In genomic region chr18:8546677-8547076, GRCh38 we compare ENCODE assay signal across 25 cellular contexts.
A peak's percentile ranks its signal among the peaks of the same experiment; 100 is the strongest.
DNase-seq lines count a peak whose midpoint lies in the region; ATAC-seq, FAIRE-seq and TF ChIP-seq lines count a peak whose summit lies in the region.
"Had no signal": no experiment of that assay in that cellular context is flagged by ENCODE, and none has a peak within 500 bp of the region (broad histone marks: within the 10 kb centered on the region; RNA-seq: fewer than 3 reads in every experiment).

No MANE protein-coding gene starts in this region.

- no peak overlapping the region for H2BK20ac ChIP-seq in H1 (ENCODE audit: low read length)

- ATAC-seq in GM23338 (no peak), mucosa of descending colon (no peak)
- ATAC-seq: A549; CD8-positive, alpha-beta T cell; GM12878 had no signal

- no peak for TF ChIP-seq RAD21 in H1 (IDR thresholded peaks at IDR 0.05 in 1 of 2, conservative IDR thresholded peaks at IDR 0.05 in 1 of 2; ENCODE audit: low read depth in 2 of 2, low read length in 2 of 2)

- H3K9me3 Mint-ChIP-seq in GM23338, result no peaks in the 10 kb centered on the region; the same call in 1 of the 3 replicates
- H3K9me3 Mint-ChIP-seq in astrocyte (ENCODE audit: unreplicated experiment), result no peaks in the 10 kb centered on the region
- H3K9me3 Mint-ChIP-seq in nephron progenitor cell, result no peaks in the 10 kb centered on the region
- H3K9me3 Mint-ChIP-seq: CD4-positive, alpha-beta T cell; CD8-positive, alpha-beta T cell had no signal

- H3K14ac ChIP-seq in H1 (ENCODE audit: insufficient read length), result no peak overlapping the region

- H3K27me3 Mint-ChIP-seq in GM23338 (ENCODE audit: insufficient read depth, low read depth, poor library complexity) (peaks cover 2% of the 10 kb centered on the region), astrocyte (ENCODE audit: low read depth, unreplicated experiment) (peaks cover 13% of the 10 kb centered on the region), nephron progenitor cell (ENCODE audit: low read depth, poor library complexity) (peaks cover 11% of the 10 kb centered on the region)

- H3K18ac ChIP-seq in H1 (ENCODE audit: extremely low read depth, low read length), result no peak overlapping the region

- no peak for TF ChIP-seq POLR2A in H1 (IDR thresholded peaks at IDR 0.05; ENCODE audit: control extremely low read depth in 1 of 2, low read depth in 2 of 2, low read length in 2 of 2)

- H3K4me1 ChIP-seq in GM23338 (ENCODE audit: insufficient read depth), result no peaks in the 10 kb centered on the region; the same call in 1 of the 2 replicates
- peaks cover 10% of the 10 kb centered on the region for H3K4me1 ChIP-seq in astrocyte (ENCODE audit: insufficient read depth, low read length)
- H3K4me1 ChIP-seq in H1 (replicated peaks in 1 of 4; ENCODE audit: control insufficient read depth in 3 of 4, insufficient read depth in 4 of 4, low read length in 3 of 4), result peaks cover 0 to 2% (median 0%) of the 10 kb centered on the region in 4 experiments; a peak in 1 of 7 replicates
- no peaks in the 10 kb centered on the region for H3K4me1 ChIP-seq in mucosa of descending colon (ENCODE audit: low read depth)
- H3K4me1 ChIP-seq: A549; BLaER1 treated with 17β-estradiol and CSF1 and Interleukin-3, amounts not matched to agents 10 nM and 100 nM; Caco-2 had no signal

- H3K9me3 ChIP-seq in astrocyte (ENCODE audit: insufficient read depth, low read depth, low read length) (no peaks in the 10 kb centered on the region), H1 (ENCODE audit: insufficient read depth in 2 of 2, low read depth in 1 of 2, low read length in 1 of 2) (no peaks in the 10 kb centered on the region), mucosa of descending colon (no peaks in the 10 kb centered on the region)
- H3K9me3 ChIP-seq: A549; BLaER1 treated with 17β-estradiol and CSF1 and Interleukin-3, amounts not matched to agents 10 nM and 100 nM; Caco-2 had no signal

- H3K4me3 Mint-ChIP-seq in GM23338 (no peak overlapping the region), astrocyte (ENCODE audit: unreplicated experiment) (no peak overlapping the region), nephron progenitor cell (no peak overlapping the region)
- H3K4me3 Mint-ChIP-seq: B cell; CD4-positive, alpha-beta T cell; CD8-positive, alpha-beta T cell had no signal

- H3K27ac ChIP-seq in GM23338 (ENCODE audit: low read depth), result no peak overlapping the region
- no peak overlapping the region for H3K27ac ChIP-seq in astrocyte (ENCODE audit: low read depth, low read length)
- H3K27ac ChIP-seq in H1 (ENCODE audit: low read depth, low read length), result no peak overlapping the region
- H3K27ac ChIP-seq: 22Rv1; A549; BLaER1 treated with 17β-estradiol and CSF1 and Interleukin-3, amounts not matched to agents 10 nM and 100 nM; C4-2B had no signal

- no peak for TF ChIP-seq EP300 in H1 (IDR thresholded peaks at IDR 0.05; ENCODE audit: borderline replicate concordance in 1 of 2, low read depth in 2 of 2, low read length in 2 of 2)

- H2AK5ac ChIP-seq in H1 (ENCODE audit: low read depth, low read length), result no peak overlapping the region

- H3K56ac ChIP-seq in H1 (replicated peaks; ENCODE audit: insufficient read length, low read depth, low read length), result no peak overlapping the region

- TF ChIP-seq CTCF in GM23338 (conservative IDR thresholded peaks at IDR 0.05; ENCODE audit: low read depth in 2 of 2) (no peak), astrocyte (IDR thresholded peaks at IDR 0.05; ENCODE audit: insufficient read depth, low read depth, low read length) (no peak), H1 (IDR thresholded peaks at IDR 0.05; ENCODE audit: control extremely low read depth in 1 of 3, insufficient read depth in 1 of 3, low read depth in 1 of 3, low read length in 3 of 3) (no peak), nephron progenitor cell (IDR thresholded peaks at IDR 0.05) (no peak), mucosa of descending colon (IDR thresholded peaks at IDR 0.05) (no peak)

- H3K9ac ChIP-seq in astrocyte (ENCODE audit: low read length) (no peak overlapping the region), H1 (replicated peaks in 1 of 4; ENCODE audit: extremely low read depth in 1 of 4, low read depth in 3 of 4, low read length in 3 of 4) (no peak overlapping the region)
- H3K9ac ChIP-seq: BLaER1 treated with 17β-estradiol and CSF1 and Interleukin-3, amounts not matched to agents 10 nM and 100 nM had no signal

- peak overlapping the region; percentile 3; the same call in 1 of the 2 replicates for H4K8ac ChIP-seq in H1 (ENCODE audit: extremely low read depth, insufficient read depth, low read length)

- no peak overlapping the region for H3K23ac ChIP-seq in H1 (ENCODE audit: insufficient read length)

- POLR2A ChIA-PET in H1 (lab: Charles Lee; ENCODE audit: partially characterized antibody), result interaction anchor here (1.1 kb wide), 1 partner anchor 9 kb away, joined by 3 read pairs; no protein-coding TSS in a partner anchor

- CTCF ChIA-PET in H1 (lab: Charles Lee; ENCODE audit: partially characterized antibody), result interaction anchor here (1.4 kb wide), 1 partner anchor 66 kb away, joined by 3 read pairs; no protein-coding TSS in a partner anchor

- peaks cover 6% of the 10 kb centered on the region; the same call in 1 of the 2 replicates for H3K9me2 ChIP-seq in GM23338 (ENCODE audit: insufficient read depth)

- DNase-seq in GM23338 (ENCODE audit: low spot score), result no peak
- DNase-seq in astrocyte (ENCODE audit: low read depth), result no peak
- no peak for DNase-seq in H1 (ENCODE audit: low read depth in 1 of 2, low spot score in 2 of 2)
- no peak for DNase-seq in nephron progenitor cell
- DNase-seq in activated CD4-positive, CD25-positive, alpha-beta regulatory T cell (lab: John Stamatoyannopoulos, UW), result no peak
- no peak for DNase-seq in mucosa of descending colon
- no peak for DNase-seq in HuH-7.5 (ENCODE audit: low spot score)
- DNase-seq in stimulated activated naive CD4-positive, alpha-beta T cell (lab: John Stamatoyannopoulos, UW), result no peak
- DNase-seq: AML-193; Caco-2; Calu3; CD4-positive, alpha-beta T cell; CD8-positive, alpha-beta T cell; DMS79 treated with DMSO at 0.1 percent for 48 hours; GF-D8 had no signal

- H3K36me3 Mint-ChIP-seq in GM23338 (ENCODE audit: low read depth), result no peaks in the 10 kb centered on the region
- H3K36me3 Mint-ChIP-seq in astrocyte (ENCODE audit: low read depth, unreplicated experiment), result no peaks in the 10 kb centered on the region
- H3K36me3 Mint-ChIP-seq in nephron progenitor cell (ENCODE audit: low read depth), result no peaks in the 10 kb centered on the region
- H3K36me3 Mint-ChIP-seq: CD8-positive, alpha-beta T cell had no signal

- H3K4me1 Mint-ChIP-seq in GM23338 (peaks cover 14% of the 10 kb centered on the region), astrocyte (ENCODE audit: low read depth, unreplicated experiment) (peaks cover 18% of the 10 kb centered on the region), nephron progenitor cell (no peaks in the 10 kb centered on the region)
- H3K4me1 Mint-ChIP-seq: B cell had no signal

- H3K4me3 ChIP-seq in GM23338 (no peak overlapping the region), astrocyte (ENCODE audit: insufficient read depth, low read depth, low read length) (no peak overlapping the region), H1 (ENCODE audit: extremely low read depth in 1 of 4, insufficient read depth in 2 of 4, low read depth in 3 of 4, low read length in 4 of 4) (no peak overlapping the region), mucosa of descending colon (no peak overlapping the region)
- H3K4me3 ChIP-seq: A549; BLaER1 treated with 17β-estradiol and CSF1 and Interleukin-3, amounts not matched to agents 10 nM and 100 nM; GM12878 had no signal

- FAIRE-seq in astrocyte (lab: Jason Lieb, UNC) (no peak), H1 (lab: Jason Lieb, UNC) (peak; percentile 13)
- FAIRE-seq: A549, D721Med, G401.6, GM12878, GM12892, GM18507 had no signal

- H3K27me3 ChIP-seq in GM23338 (ENCODE audit: insufficient read depth), result no peaks in the 10 kb centered on the region
- peaks cover 23% of the 10 kb centered on the region for H3K27me3 ChIP-seq in astrocyte (ENCODE audit: insufficient read depth, low read length)
- H3K27me3 ChIP-seq in H1 (replicated peaks in 1 of 4; ENCODE audit: control insufficient read depth in 3 of 4, extremely low read depth in 1 of 4, insufficient read depth in 3 of 4, low read length in 3 of 4), result no peaks in the 10 kb centered on the region
- H3K27me3 ChIP-seq: BLaER1 treated with 17β-estradiol and CSF1 and Interleukin-3, amounts not matched to agents 10 nM and 100 nM had no signal

- H3K79me2 ChIP-seq in GM23338 (replicated peaks; ENCODE audit: insufficient read depth), result no peaks in the 10 kb centered on the region
- no peaks in the 10 kb centered on the region for H3K79me2 ChIP-seq in astrocyte (ENCODE audit: insufficient read depth, low read length)
- no peaks in the 10 kb centered on the region for H3K79me2 ChIP-seq in H1 (ENCODE audit: control insufficient read depth in 1 of 2, insufficient read depth in 2 of 2, low read length in 2 of 2)

- no peak overlapping the region for H2BK12ac ChIP-seq in H1 (ENCODE audit: low read depth, low read length)

- H3F3A ChIP-seq in GM23338 (replicated peaks; ENCODE audit: low read depth), result no peaks in the 10 kb centered on the region

- H3K4ac ChIP-seq in H1 (replicated peaks; ENCODE audit: insufficient read length, low read depth, low read length), result no peak overlapping the region

- intact Hi-C loops in mucosa of descending colon (cut with DNase I, micrococcal nuclease), result no loop called here

- H3K27ac Mint-ChIP-seq in GM23338, result no peak overlapping the region
- peak overlapping the region; percentile 54 for H3K27ac Mint-ChIP-seq in astrocyte (ENCODE audit: unreplicated experiment)
- H3K27ac Mint-ChIP-seq in nephron progenitor cell, result peak overlapping the region; percentile 38
- H3K27ac Mint-ChIP-seq: B cell; CD4-positive, alpha-beta T cell; CD8-positive, alpha-beta T cell had no signal

- H4K20me1 ChIP-seq in GM23338 (replicated peaks; ENCODE audit: insufficient read depth) (no peaks in the 10 kb centered on the region), astrocyte (ENCODE audit: insufficient read depth, low read length) (no peaks in the 10 kb centered on the region), H1 (replicated peaks in 1 of 2; ENCODE audit: control insufficient read depth in 1 of 2, insufficient read depth in 2 of 2, low read length in 2 of 2) (no peaks in the 10 kb centered on the region)
- H4K20me1 ChIP-seq: BLaER1 treated with 17β-estradiol and CSF1 and Interleukin-3, amounts not matched to agents 10 nM and 100 nM had no signal

- no peak overlapping the region for H2BK15ac ChIP-seq in H1 (ENCODE audit: low read length)

- no peak overlapping the region for H2BK120ac ChIP-seq in H1 (replicated peaks; ENCODE audit: low read depth, low read length)

- 95% methylated on average over 5 of the region's 5 CpGs; no CpG with 5 or more reads in 1 of the 2 experiments for WGBS in H1 (ENCODE audit: extremely low coverage in 1 of 2, insufficient coverage in 1 of 2, insufficient read length in 1 of 2, insufficient replicate concordance in 2 of 2, low coverage in 1 of 2, low lambda C conversion rate in 2 of 2, missing lambda C conversion rate in 1 of 2), 2 experiments

- H3K36me3 ChIP-seq in GM23338 (ENCODE audit: insufficient read depth) (no peaks in the 10 kb centered on the region), astrocyte (ENCODE audit: insufficient read depth, low read length) (no peaks in the 10 kb centered on the region), H1 (ENCODE audit: control insufficient read depth in 2 of 4, insufficient read depth in 4 of 4, low read length in 3 of 4) (no peaks in the 10 kb centered on the region), mucosa of descending colon (ENCODE audit: low read depth) (no peaks in the 10 kb centered on the region)
- H3K36me3 ChIP-seq: BLaER1 treated with 17β-estradiol and CSF1 and Interleukin-3, amounts not matched to agents 10 nM and 100 nM had no signal

- H3K23me2 ChIP-seq in H1 (ENCODE audit: low read depth, low read length), result no peaks in the 10 kb centered on the region

- no peak overlapping the region for H2BK5ac ChIP-seq in H1 (ENCODE audit: low read depth, low read length)

- no peak overlapping the region for H4K5ac ChIP-seq in H1 (ENCODE audit: insufficient read length, low read depth, low read length)

- H3K4me2 ChIP-seq in GM23338 (no peak overlapping the region), astrocyte (ENCODE audit: low read length) (no peak overlapping the region), H1 (ENCODE audit: insufficient read depth in 1 of 2, low read depth in 2 of 2, low read length in 2 of 2) (no peak overlapping the region)
- H3K4me2 ChIP-seq: A549; BLaER1 treated with 17β-estradiol and CSF1 and Interleukin-3, amounts not matched to agents 10 nM and 100 nM had no signal

- no peaks in the 10 kb centered on the region for H3K79me1 ChIP-seq in H1 (ENCODE audit: low read depth, low read length)

- no peak overlapping the region for H4K91ac ChIP-seq in H1 (replicated peaks; ENCODE audit: insufficient read length, low read length)

- H2AFZ ChIP-seq in GM23338 (peak overlapping the region; percentile 66; the same call in 1 of the 2 replicates), astrocyte (ENCODE audit: low read depth, low read length) (no peak overlapping the region), H1 (ENCODE audit: low read length) (peak overlapping the region; percentile 43; the same call in 1 of the 2 replicates)
